Comparison of ENCODE assay signal across 18 cellular contexts in genomic region chr10:77168861-77169260, GRCh38.
A peak's percentile ranks its signal among the peaks of the same experiment; 100 is the strongest.
DNase-seq lines count a peak whose midpoint lies in the region; ATAC-seq, FAIRE-seq and TF ChIP-seq lines count a peak whose summit lies in the region.
"Had no signal": no experiment of that assay in that cellular context is flagged by ENCODE, and none has a peak within 500 bp of the region (broad histone marks: within the 10 kb centered on the region; RNA-seq: fewer than 3 reads in every experiment).

No MANE protein-coding gene starts in this region.

- H3K9me2 ChIP-seq in PC-3 (replicated peaks; ENCODE audit: low read length): no peaks in the 10 kb centered on the region

- no TSS peak for BruUV-seq in PC-3 (replicated peaks; lab: Mats Ljungman, UMichigan)
- BruUV-seq in K562 (replicated peaks; lab: Mats Ljungman, UMichigan): no TSS peak

- TF ChIP-seq RAD21 in K562 (CRISPR knock-in tag; conservative IDR thresholded peaks at IDR 0.05 in 1 of 2, IDR thresholded peaks at IDR 0.05 in 1 of 2): no peak

- TF ChIP-seq CTCF in PC-3 (conservative IDR thresholded peaks at IDR 0.05; ENCODE audit: low read depth, low read length) (no peak), K562 (IDR thresholded peaks at IDR 0.05 in 2 of 3, conservative IDR thresholded peaks at IDR 0.05 in 1 of 3; ENCODE audit: insufficient read depth in 2 of 3, low read depth in 1 of 3, low read length in 3 of 3) (no peak), D721Med (IDR thresholded peaks at IDR 0.05; ENCODE audit: insufficient read depth, missing control alignments) (no peak)

- H3K4me1 Mint-ChIP-seq in T-helper 2 cell treated with Interferon-gamma antibody and Interleukin-4, amounts not matched to agents 5 μg/mL and 100 μg/mL, for 36 hours (ENCODE audit: low read depth): peaks cover 2% of the 10 kb centered on the region

- H3K4me3 ChIP-seq in PC-3 (ENCODE audit: low read length): peak overlapping the region; percentile 16
- H3K4me3 ChIP-seq in K562: no peak overlapping the region

- H3K27ac Mint-ChIP-seq in T-helper 2 cell treated with Interferon-gamma antibody and Interleukin-4, amounts not matched to agents 5 μg/mL and 100 μg/mL, for 36 hours: no peak overlapping the region
- H3K27ac Mint-ChIP-seq: CD4-positive, CD25-positive, alpha-beta regulatory T cell; H9; T-cell had no signal

- H3K4me1 ChIP-seq in PC-3 (ENCODE audit: insufficient read depth, low read length): peaks cover 4% of the 10 kb centered on the region
- H3K4me1 ChIP-seq in K562 (replicated peaks in 1 of 2; ENCODE audit: control insufficient read depth in 2 of 2, insufficient read depth in 2 of 2, low read length in 2 of 2): no peaks in the 10 kb centered on the region

- H3K9ac ChIP-seq in PC-3 (ENCODE audit: low read length) (peak overlapping the region; percentile 49), K562 (ENCODE audit: insufficient read depth in 1 of 2, low read depth in 2 of 2, low read length in 2 of 2) (no peak overlapping the region)
- H3K9ac ChIP-seq: KMS-11 had no signal

- H3K79me2 ChIP-seq in PC-3 (ENCODE audit: low read length) (no peaks in the 10 kb centered on the region), K562 (ENCODE audit: control insufficient read depth, insufficient read depth, low read length) (no peaks in the 10 kb centered on the region)

- ATAC-seq in PC-3 (peak; percentile 26), K562 (no peak)
- ATAC-seq: SK-N-SH treated with all-trans-retinoic acid at 6 μM for 48 hours, T-cell had no signal

- FAIRE-seq in H54 (lab: Jason Lieb, UNC) (peak; percentile 53), K562 (lab: Jason Lieb, UNC) (no peak), D721Med (lab: Jason Lieb, UNC) (no peak)
- FAIRE-seq: G401.6, HTR-8/SVneo had no signal

- TF ChIP-seq POLR2A in H54 (IDR thresholded peaks at IDR 0.05; ENCODE audit: low read depth, low read length) (no peak), K562 (conservative IDR thresholded peaks at IDR 0.05) (no peak)

- POLR2A ChIA-PET in PC-3 (lab: Charles Lee; ENCODE audit: unreplicated experiment) (no interaction called here), K562 (lab: Yijun Ruan, JAX) (no interaction called here)

- peaks cover 21% of the 10 kb centered on the region for H3F3A ChIP-seq in PC-3 (ENCODE audit: low read length, unreplicated experiment)

- H3K9me1 ChIP-seq in K562 (ENCODE audit: control insufficient read depth, insufficient read depth, low read length): no peaks in the 10 kb centered on the region

- H4K20me1 ChIP-seq in PC-3 (ENCODE audit: low read length): no peaks in the 10 kb centered on the region
- H4K20me1 ChIP-seq in K562 (replicated peaks; ENCODE audit: control insufficient read depth, insufficient read depth, low read length): no peaks in the 10 kb centered on the region; the same call in 1 of the 2 replicates

- no peak for DNase-seq in H54 (ENCODE audit: insufficient read length, low spot score)
- peak; percentile 100 for DNase-seq in PC-3
- no peak for DNase-seq in K562 (ENCODE audit: extremely low read depth in 1 of 4, low spot score in 3 of 4)
- peak; percentile 18 for DNase-seq in islet precursor cell
- no peak for DNase-seq in T-helper 2 cell treated with Interferon-gamma antibody and Interleukin-4, amounts not matched to agents 5 μg/mL and 100 μg/mL, for 36 hours (ENCODE audit: low spot score)
- DNase-seq in NCI-H1048 (lab: John Stamatoyannopoulos, UW): no peak
- DNase-seq in COR-L47 (lab: John Stamatoyannopoulos, UW): no peak
- DNase-seq in D721Med (ENCODE audit: insufficient read length, low spot score): no peak
- DNase-seq: CD4-positive, CD25-positive, alpha-beta regulatory T cell; H9; NCI-H187; NCI-H446; NCI-H526; T-cell had no signal

- no peak overlapping the region for H3K4me3 Mint-ChIP-seq in T-helper 2 cell treated with Interferon-gamma antibody and Interleukin-4, amounts not matched to agents 5 μg/mL and 100 μg/mL, for 36 hours
- H3K4me3 Mint-ChIP-seq: H9, T-cell had no signal

- H2AFZ ChIP-seq in PC-3 (ENCODE audit: low read length): no peak overlapping the region
- no peak overlapping the region for H2AFZ ChIP-seq in K562 (ENCODE audit: low read depth, low read length)

- no peaks in the 10 kb centered on the region for H3K36me3 Mint-ChIP-seq in T-helper 2 cell treated with Interferon-gamma antibody and Interleukin-4, amounts not matched to agents 5 μg/mL and 100 μg/mL, for 36 hours (ENCODE audit: low read depth)
- H3K36me3 Mint-ChIP-seq: CD4-positive, CD25-positive, alpha-beta regulatory T cell; T-cell had no signal

- peak overlapping the region; percentile 63 for H3K4me2 ChIP-seq in PC-3 (ENCODE audit: low read length)
- H3K4me2 ChIP-seq in K562 (ENCODE audit: insufficient read depth, low read length): no peak overlapping the region
- H3K4me2 ChIP-seq: KMS-11 had no signal

- no peaks in the 10 kb centered on the region for H3K9me3 Mint-ChIP-seq in T-helper 2 cell treated with Interferon-gamma antibody and Interleukin-4, amounts not matched to agents 5 μg/mL and 100 μg/mL, for 36 hours
- H3K9me3 Mint-ChIP-seq: CD4-positive, CD25-positive, alpha-beta regulatory T cell; H9; T-cell had no signal

- peak overlapping the region; percentile 78 for H3K27ac ChIP-seq in PC-3 (ENCODE audit: low read length)
- no peak overlapping the region for H3K27ac ChIP-seq in K562 (ENCODE audit: extremely low read depth, low read depth, low read length)
- H3K27ac ChIP-seq: KMS-11 had no signal

- H3K36me3 ChIP-seq in PC-3 (ENCODE audit: low read depth, low read length): no peaks in the 10 kb centered on the region
- no peaks in the 10 kb centered on the region for H3K36me3 ChIP-seq in K562 (ENCODE audit: control insufficient read depth, insufficient read depth, low read length)

- CTCF ChIA-PET in PC-3 (lab: Charles Lee) (interaction anchor here (0.5 to 2.5 kb wide), 13 partner anchors 12 to 668 kb away, joined by 3 to 25 read pairs (median 5); no protein-coding TSS in a partner anchor), K562 (lab: Yijun Ruan, JAX; ENCODE audit: low intra/inter-chr PET ratio) (no interaction called here)

- TF ChIP-seq EP300 in K562 (IDR thresholded peaks at IDR 0.05; ENCODE audit: low read length): no peak

- no peaks in the 10 kb centered on the region for H3K9me3 ChIP-seq in PC-3 (ENCODE audit: low read length)
- H3K9me3 ChIP-seq in K562 (replicated peaks; ENCODE audit: control insufficient read depth, insufficient read depth, low read depth, low read length): no peaks in the 10 kb centered on the region

- 0% methylated on average over 2 of the region's 2 CpGs for WGBS in K562 (ENCODE audit: insufficient coverage, low coverage, missing lambda C conversion rate)

- intact Hi-C loops in PC-3 (cut with micrococcal nuclease) (loop anchor here (1.0 to 10.0 kb wide), 4 partner anchors 26 to 756 kb away; partner anchors contain the start of gene DLG5), K562 (cut with micrococcal nuclease) (loop anchor here (10.0 kb wide), 1 partner anchor 216 kb away; no protein-coding TSS in a partner anchor)

- peaks cover 21% of the 10 kb centered on the region for H3K27me3 Mint-ChIP-seq in T-helper 2 cell treated with Interferon-gamma antibody and Interleukin-4, amounts not matched to agents 5 μg/mL and 100 μg/mL, for 36 hours (ENCODE audit: low read depth)

- no peaks in the 10 kb centered on the region for H3K27me3 ChIP-seq in PC-3 (ENCODE audit: low read length)
- H3K27me3 ChIP-seq in K562 (ENCODE audit: control insufficient read depth in 2 of 2, insufficient read depth in 2 of 2, low read length in 2 of 2): no peaks in the 10 kb centered on the region

- in situ Hi-C loops in K562 (cut with MboI): loop anchor here (5.0 kb wide), 1 partner anchor 473 kb away; no protein-coding TSS in a partner anchor

Comparison
In these comparisons a context has a peak if more than half of its experiments do, and no peak if none do; other contexts are left out.
1. DNase-seq: peak in PC-3 (single experiment) and islet precursor cell (single experiment); none in H54 (single experiment), K562 (0 of 4), T-helper 2 cell treated with Interferon-gamma antibody and Interleukin-4, amounts not matched to agents 5 μg/mL and 100 μg/mL, for 36 hours (single experiment), NCI-H1048 (single experiment), COR-L47 (single experiment) and D721Med (single experiment).